10 cellular contexts compared by ENCODE assay signal in the genomic region with DNA sequence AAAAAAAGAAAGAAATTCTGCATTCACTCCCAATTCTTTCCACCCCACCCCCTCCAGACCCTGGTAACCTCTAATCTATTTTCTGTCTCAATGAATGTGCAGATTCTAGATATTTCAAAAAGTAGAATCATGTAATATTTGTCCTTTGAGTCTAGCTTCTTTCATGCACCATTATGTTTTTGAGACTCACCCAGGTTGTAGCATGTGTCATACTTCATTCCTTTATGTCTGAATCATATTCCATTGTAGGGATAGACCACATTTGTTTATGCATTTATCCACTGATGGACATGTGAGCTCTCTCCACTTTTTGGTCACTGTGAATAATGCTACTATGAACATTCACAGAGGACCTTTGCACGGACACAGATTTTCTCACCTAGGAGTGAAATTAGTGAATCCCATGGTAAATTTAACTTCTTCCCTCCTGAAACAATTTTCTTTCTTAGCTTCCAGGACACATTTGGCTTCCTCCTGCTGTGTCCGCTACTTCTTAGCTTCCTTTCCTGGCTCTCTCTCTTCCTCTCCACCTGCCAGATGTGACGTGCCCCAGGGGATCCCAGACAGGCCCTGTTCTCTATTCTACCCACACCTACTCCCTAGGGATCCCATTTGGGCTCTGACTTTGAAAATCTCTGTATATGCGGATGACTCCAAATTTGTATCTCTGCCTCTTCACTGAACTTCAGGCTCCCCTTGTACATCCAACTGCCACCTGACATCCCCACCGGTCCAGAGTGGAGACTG.
A peak's percentile ranks its signal among the peaks of the same experiment; 100 is the strongest.
DNase-seq lines count a peak whose midpoint lies in the region; ATAC-seq and TF ChIP-seq lines count a peak whose summit lies in the region.
"Had no signal": no experiment of that assay in that cellular context is flagged by ENCODE, and none has a peak within 500 bp of the region (broad histone marks: within the 10 kb centered on the region; RNA-seq: fewer than 3 reads in every experiment).

No MANE protein-coding gene starts in this region.

- peak overlapping the region in 2 of 11 experiments; percentile 6 to 24; a peak in 1 of 22 replicates for H3K27ac ChIP-seq in BLaER1 treated with 17β-estradiol and CSF1 and Interleukin-3, amounts not matched to agents 10 nM and 100 nM
- H3K27ac ChIP-seq: stomach had no signal

- CTCF ChIA-PET in GM10248 (lab: Yijun Ruan, JAX) = interaction anchor here (1.9 kb wide), 1 partner anchor 240 kb away, joined by 7 read pairs; no protein-coding TSS in a partner anchor

- H3K9me3 ChIP-seq in BLaER1 treated with 17β-estradiol and CSF1 and Interleukin-3, amounts not matched to agents 10 nM and 100 nM (replicated peaks in 1 of 11) = peaks cover 0 to 6% (median 0%) of the 10 kb centered on the region in 11 experiments; a peak in 1 of 22 replicates

- POLR2A ChIA-PET in GM10248 (lab: Yijun Ruan, JAX) = no interaction called here

- H3K27ac Mint-ChIP-seq in central memory CD8-positive, alpha-beta T cell (ENCODE audit: low read depth) = peak overlapping the region; percentile 65
- peak overlapping the region; percentile 14 for H3K27ac Mint-ChIP-seq in nephron progenitor cell
- H3K27ac Mint-ChIP-seq: activated naive CD8-positive, alpha-beta T cell had no signal

- no peaks in the 10 kb centered on the region for H3K4me1 Mint-ChIP-seq in central memory CD8-positive, alpha-beta T cell
- H3K4me1 Mint-ChIP-seq in nephron progenitor cell = peaks cover 5% of the 10 kb centered on the region

- no peak for ATAC-seq in central memory CD8-positive, alpha-beta T cell (replicated peaks; ENCODE audit: extremely low read depth, poor library complexity, severe bottlenecking)

- no peaks in the 10 kb centered on the region for H4K20me1 ChIP-seq in BLaER1 treated with 17β-estradiol and CSF1 and Interleukin-3, amounts not matched to agents 10 nM and 100 nM

- no peaks in the 10 kb centered on the region for H3K36me3 ChIP-seq in BLaER1 treated with 17β-estradiol and CSF1 and Interleukin-3, amounts not matched to agents 10 nM and 100 nM
- H3K36me3 ChIP-seq: stomach had no signal

- H3K27me3 Mint-ChIP-seq in central memory CD8-positive, alpha-beta T cell = no peaks in the 10 kb centered on the region
- H3K27me3 Mint-ChIP-seq in nephron progenitor cell (ENCODE audit: low read depth, poor library complexity) = peaks cover 27% of the 10 kb centered on the region
- H3K27me3 Mint-ChIP-seq: activated naive CD8-positive, alpha-beta T cell had no signal

- TF ChIP-seq CTCF in nephron progenitor cell (IDR thresholded peaks at IDR 0.05) = no peak
- TF ChIP-seq CTCF in GM10248 (IDR thresholded peaks at IDR 0.05; ENCODE audit: control extremely low read depth, extremely low read depth, low read depth, missing control alignments) = no peak

- no peaks in the 10 kb centered on the region for H3K27me3 ChIP-seq in BLaER1 treated with 17β-estradiol and CSF1 and Interleukin-3, amounts not matched to agents 10 nM and 100 nM

- peak overlapping the region in 2 of 10 experiments; percentile 10 to 16; a peak in 1 of 20 replicates for H3K4me3 ChIP-seq in BLaER1 treated with 17β-estradiol and CSF1 and Interleukin-3, amounts not matched to agents 10 nM and 100 nM
- H3K4me3 ChIP-seq: stomach had no signal

- peak overlapping the region in 4 of 11 experiments; percentile 6 to 37 (median 24); a peak in 4 of 22 replicates for H3K9ac ChIP-seq in BLaER1 treated with 17β-estradiol and CSF1 and Interleukin-3, amounts not matched to agents 10 nM and 100 nM

- H3K4me1 ChIP-seq in BLaER1 treated with 17β-estradiol and CSF1 and Interleukin-3, amounts not matched to agents 10 nM and 100 nM = peaks cover 31 to 51% (median 43%) of the 10 kb centered on the region in 10 experiments
- H3K4me1 ChIP-seq: stomach had no signal

- peaks cover 3% of the 10 kb centered on the region for H3K36me3 Mint-ChIP-seq in central memory CD8-positive, alpha-beta T cell (ENCODE audit: insufficient read depth)
- no peaks in the 10 kb centered on the region for H3K36me3 Mint-ChIP-seq in nephron progenitor cell (ENCODE audit: low read depth)
- H3K36me3 Mint-ChIP-seq: activated naive CD8-positive, alpha-beta T cell had no signal

- H3K9me3 Mint-ChIP-seq in central memory CD8-positive, alpha-beta T cell = no peaks in the 10 kb centered on the region
- H3K9me3 Mint-ChIP-seq in nephron progenitor cell = no peaks in the 10 kb centered on the region

- peak; percentile 91 for DNase-seq in NCI-H2171 (lab: John Stamatoyannopoulos, UW)
- no peak for DNase-seq in central memory CD8-positive, alpha-beta T cell (ENCODE audit: low spot score in 2 of 2)
- DNase-seq in nephron progenitor cell = no peak
- DNase-seq in 8988T = no peak
- DNase-seq in GM10248 (ENCODE audit: extremely low spot score) = no peak
- DNase-seq in RPMI8226 = no peak
- DNase-seq in stimulated activated CD4-positive, alpha-beta T cell treated with anti-CD3 and anti-CD28 coated beads, Interleukin-12 subunit alpha, Interleukin-12 subunit beta, amount 100 ng/mL, for 4 hours = no peak
- DNase-seq: stomach had no signal

- H3K4me2 ChIP-seq in BLaER1 treated with 17β-estradiol and CSF1 and Interleukin-3, amounts not matched to agents 10 nM and 100 nM = peak overlapping the region; percentile 28 to 92 (median 73); a peak in 21 of 22 replicates

- no peak overlapping the region for H3K4me3 Mint-ChIP-seq in central memory CD8-positive, alpha-beta T cell
- H3K4me3 Mint-ChIP-seq in nephron progenitor cell = no peak overlapping the region
- H3K4me3 Mint-ChIP-seq: activated naive CD8-positive, alpha-beta T cell had no signal
